ENCODE assay signal across 8 cellular contexts in the genomic region with DNA sequence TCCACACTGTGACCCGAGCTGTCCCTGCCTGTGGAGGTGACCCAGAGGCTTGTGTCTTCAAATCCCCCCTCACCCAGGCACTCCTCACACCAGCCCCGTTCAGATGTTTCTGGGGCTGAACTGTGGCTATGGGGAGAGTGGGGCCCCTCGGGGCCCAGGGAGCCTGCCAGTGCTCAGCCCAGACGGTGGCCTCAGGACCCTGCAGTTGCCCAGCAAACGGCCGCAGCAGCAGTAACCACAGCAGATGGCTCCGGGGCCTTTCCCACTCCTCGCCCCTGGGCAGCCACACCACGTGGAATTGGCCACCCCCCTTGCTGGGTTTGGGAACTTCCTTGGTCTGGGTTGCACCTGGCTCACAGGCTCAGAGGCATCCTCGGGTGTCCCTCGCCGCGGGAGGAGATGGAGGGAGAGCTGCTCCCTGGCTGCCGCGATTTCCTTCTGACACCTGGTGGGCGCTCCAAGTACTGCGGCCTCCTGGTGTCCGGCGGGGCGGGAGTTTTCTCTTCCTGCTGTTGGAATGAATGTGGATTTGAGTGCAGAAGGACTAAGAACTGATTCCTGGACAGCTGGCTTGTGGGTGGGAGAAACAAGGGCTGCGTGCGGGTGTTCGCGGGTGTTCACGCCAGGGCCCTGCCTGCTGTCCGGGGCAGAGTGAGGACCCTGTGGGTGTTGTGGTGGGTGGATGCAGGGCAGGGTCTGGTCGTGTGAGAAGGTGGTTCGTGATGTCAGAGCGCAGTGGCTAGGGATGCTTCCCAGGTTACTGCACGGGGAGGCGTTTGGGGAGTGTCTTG.
A peak's percentile ranks its signal among the peaks of the same experiment; 100 is the strongest.
DNase-seq lines count a peak whose midpoint lies in the region; ATAC-seq and TF ChIP-seq lines count a peak whose summit lies in the region.

No MANE protein-coding gene starts in this region.

- no peaks in the 10 kb centered on the region for H3K27me3 ChIP-seq in kidney epithelial cell (ENCODE audit: control insufficient read depth, insufficient read depth, low read length)

- in situ Hi-C loops in T47D (cut with HindIII; ENCODE audit: low pct_unique_long_range_greater_than_20kb, low sequenced_read_pairs): no loop called here

- no peak overlapping the region for H3K4me3 ChIP-seq in kidney epithelial cell (ENCODE audit: low read depth, low read length)

- ATAC-seq in GM19324 (IDR thresholded peaks at IDR 0.05; ENCODE audit: low FRiP score, unreplicated experiment): no peak
- ATAC-seq in GM18868 (IDR thresholded peaks at IDR 0.05; ENCODE audit: unreplicated experiment): no peak

- peak; percentile 89 for DNase-seq in COLO829 (ENCODE audit: low spot score)
- peak; percentile 66 for DNase-seq in HT-29 (ENCODE audit: low spot score)
- peak; percentile 61 for DNase-seq in SW480 (ENCODE audit: low spot score)
- DNase-seq in T47D (ENCODE audit: low read depth in 1 of 2, low spot score in 1 of 2): peak; percentile 85 to 95
- no peak for DNase-seq in kidney epithelial cell (ENCODE audit: low read depth)
- peak; percentile 46 for DNase-seq in stimulated activated CD4-positive, alpha-beta T cell treated with anti-CD3 and anti-CD28 coated beads, Interleukin-4, amount 100 ng/mL, for 1 hour

- TF ChIP-seq CTCF in kidney epithelial cell (IDR thresholded peaks at IDR 0.05; ENCODE audit: insufficient read depth, low read length, poor library complexity, severe bottlenecking): peak; percentile 83

- H3K36me3 ChIP-seq in kidney epithelial cell (ENCODE audit: control insufficient read depth, insufficient read depth, low read length): no peaks in the 10 kb centered on the region
